Comparison of ENCODE assay signal across 18 cellular contexts in genomic region chr7:64886956-64887545, GRCh38. TPM values are rescaled to one million over a fixed set of nuclear protein-coding genes. Genes with fewer than 3 reads are reported as not detected.
DNase-seq lines count a peak whose midpoint lies in the region; ATAC-seq and TF ChIP-seq lines count a peak whose summit lies in the region.
"Had no signal": no experiment of that assay in that cellular context is flagged by ENCODE, and none has a peak within 500 bp of the region (broad histone marks: within the 10 kb centered on the region; RNA-seq: fewer than 3 reads in every experiment).

No MANE protein-coding gene starts in this region.

- no peak overlapping the region for H4K5ac ChIP-seq in IMR-90 (ENCODE audit: low read depth, low read length)

- H3K4me1 ChIP-seq in right atrium auricular region (peaks cover 0 to 40% of the 10 kb centered on the region in 2 donors), IMR-90 (ENCODE audit: control insufficient read depth, insufficient read depth, low read length) (no peaks in the 10 kb centered on the region; the same call in 1 of the 2 replicates)
- H3K4me1 ChIP-seq: HAP-1 had no signal

- POLR2A ChIA-PET in IMR-90 (lab: Charles Lee; ENCODE audit: unreplicated experiment): no interaction called here
- POLR2A ChIA-PET in T-cell (lab: Charles Lee): no interaction called here

- BruUV-seq in IMR-90 (replicated peaks; lab: Mats Ljungman, UMichigan): no TSS peak

- H3K4me2 ChIP-seq in IMR-90 (ENCODE audit: low read depth, low read length): no peak overlapping the region
- H3K4me2 ChIP-seq: PC-9 had no signal

- TF ChIP-seq CTCF in right atrium auricular region (IDR thresholded peaks at IDR 0.05): no peak
- no peak for TF ChIP-seq CTCF in IMR-90 (conservative IDR thresholded peaks at IDR 0.05; ENCODE audit: low read depth, low read length)
- no peak for TF ChIP-seq CTCF in type B pancreatic cell (conservative IDR thresholded peaks at IDR 0.05)

- no peak overlapping the region for H2BK5ac ChIP-seq in IMR-90 (ENCODE audit: low read depth, low read length, poor library complexity, severe bottlenecking)

- H2AK9ac ChIP-seq in IMR-90 (replicated peaks; ENCODE audit: low read depth, low read length, poor library complexity): no peak overlapping the region

- no peak overlapping the region for H3K27ac ChIP-seq in right atrium auricular region
- H3K27ac ChIP-seq in IMR-90 (ENCODE audit: insufficient read depth, low read length): no peak overlapping the region
- H3K27ac ChIP-seq: PC-9 had no signal

- DNase-seq in right atrium auricular region (ENCODE audit: low spot score) (peak; percentile 21), Right ventricle myocardium inferior (ENCODE audit: missing footprints) (no peak), IMR-90 (no peak), islet precursor cell (peak; percentile 23), type B pancreatic cell (ENCODE audit: extremely low spot score, unreplicated experiment) (peak; percentile 50), T-cell (no peak)
- DNase-seq in activated CD4-positive, alpha-beta T cell treated with anti-CD3 and anti-CD28 coated beads for 4 hours: no peak
- DNase-seq: AML-193, DMS153, EL, MV-4-11, NCI-H1417 treated with DMSO at 0.1 percent for 48 hours, NCI-H2029 treated with DMSO at 0.1 percent for 48 hours, NCI-H226, PC-9 had no signal

- no peak overlapping the region for H4K8ac ChIP-seq in IMR-90 (ENCODE audit: low read depth in 2 of 2, low read length in 2 of 2)

- H3K9ac ChIP-seq in IMR-90 (ENCODE audit: low read depth, low read length): no peak overlapping the region

- H2BK15ac ChIP-seq in IMR-90 (ENCODE audit: low read depth, low read length): no peak overlapping the region

- H3K27me3 Mint-ChIP-seq in type B pancreatic cell (peaks cover 64% of the 10 kb centered on the region), T-cell (peaks cover 57 to 76% of the 10 kb centered on the region in 2 donors)

- H3K23ac ChIP-seq in IMR-90 (ENCODE audit: low read depth, low read length): no peak overlapping the region

- H3K14ac ChIP-seq in IMR-90 (replicated peaks; ENCODE audit: low read depth, low read length): no peak overlapping the region

- no peak overlapping the region for H2BK20ac ChIP-seq in IMR-90 (ENCODE audit: low read depth, low read length)

- no peaks in the 10 kb centered on the region for H3K36me3 Mint-ChIP-seq in type B pancreatic cell
- H3K36me3 Mint-ChIP-seq in T-cell: no peaks in the 10 kb centered on the region

- H3K4me3 Mint-ChIP-seq in type B pancreatic cell: no peak overlapping the region
- no peak overlapping the region for H3K4me3 Mint-ChIP-seq in T-cell

- CTCF ChIA-PET in IMR-90 (lab: Yijun Ruan, JAX): no interaction called here
- CTCF ChIA-PET in T-cell (lab: Charles Lee): interaction anchor here in 1 of 2 donors (0.5 kb wide), 1 partner anchor 568 kb away, joined by 3 read pairs; no protein-coding TSS in a partner anchor

- H3K9me3 ChIP-seq in right atrium auricular region (no peaks in the 10 kb centered on the region), IMR-90 (ENCODE audit: control insufficient read depth, insufficient read depth, low read length) (peaks cover 11% of the 10 kb centered on the region; the same call in 1 of the 2 replicates)
- H3K9me3 ChIP-seq: HAP-1 had no signal

- in situ Hi-C loops in IMR-90 (cut with MboI; ENCODE audit: low sequenced_read_pairs): no loop called here

- H3K4me3 ChIP-seq in right atrium auricular region: no peak overlapping the region
- no peak overlapping the region for H3K4me3 ChIP-seq in IMR-90 (ENCODE audit: insufficient read depth, low read depth, low read length)
- H3K4me3 ChIP-seq: HAP-1, PC-9 had no signal

- dilution Hi-C loops in IMR-90 (cut with HindIII; ENCODE audit: low sequenced_read_pairs, unreplicated experiment): no loop called here

- no peak for TF ChIP-seq RAD21 in IMR-90 (IDR thresholded peaks at IDR 0.05; ENCODE audit: low read length)

- ATAC-seq in Right ventricle myocardium inferior (no peak), IMR-90 (ENCODE audit: low read depth) (no peak), HG03095 (IDR thresholded peaks at IDR 0.05; ENCODE audit: unreplicated experiment) (no peak), T-cell (replicated peaks in 1 of 4) (no peak)
- ATAC-seq: CD8-positive, alpha-beta T cell had no signal

- H2AFZ ChIP-seq in IMR-90 (replicated peaks; ENCODE audit: low read length, poor library complexity): peak overlapping the region; percentile 13
- H2AFZ ChIP-seq: PC-9 had no signal

- H2BK120ac ChIP-seq in IMR-90 (ENCODE audit: low read depth, low read length): no peak overlapping the region

- H2AK5ac ChIP-seq in IMR-90 (ENCODE audit: low read depth, low read length): no peak overlapping the region

- H3K56ac ChIP-seq in IMR-90 (ENCODE audit: extremely low read depth, insufficient read depth, low read length): no peak overlapping the region

- no peak for TF ChIP-seq POLR2A in IMR-90 (IDR thresholded peaks at IDR 0.05; ENCODE audit: low read depth, low read length)

- no peaks in the 10 kb centered on the region for H3K36me3 ChIP-seq in right atrium auricular region
- no peaks in the 10 kb centered on the region for H3K36me3 ChIP-seq in IMR-90 (ENCODE audit: control insufficient read depth, insufficient read depth, low read length)
- H3K36me3 ChIP-seq: HAP-1 had no signal

- no peaks in the 10 kb centered on the region for H3K79me1 ChIP-seq in IMR-90 (ENCODE audit: low read depth in 1 of 2, low read length in 2 of 2)

- no peak overlapping the region for H4K91ac ChIP-seq in IMR-90 (ENCODE audit: insufficient read depth, low read depth, low read length)

- no peak overlapping the region for H3K4ac ChIP-seq in IMR-90 (ENCODE audit: low read depth, low read length)

- intact Hi-C loops in Right ventricle myocardium inferior (cut with DNase I): no loop called here
- intact Hi-C loops in IMR-90 (cut with micrococcal nuclease): no loop called here

- no peaks in the 10 kb centered on the region for H3K27me3 ChIP-seq in right atrium auricular region
- peaks cover 60% of the 10 kb centered on the region for H3K27me3 ChIP-seq in IMR-90 (ENCODE audit: control insufficient read depth, insufficient read depth, low read length)

- H3K4me1 Mint-ChIP-seq in type B pancreatic cell (ENCODE audit: unreplicated experiment): peaks cover 9% of the 10 kb centered on the region
- peaks cover 18 to 22% (median 18%) of the 10 kb centered on the region in 3 donors for H3K4me1 Mint-ChIP-seq in T-cell

- no peak overlapping the region for H3K18ac ChIP-seq in IMR-90 (ENCODE audit: low read depth, low read length)

- H3K9me1 ChIP-seq in IMR-90 (ENCODE audit: insufficient read depth, low read length): no peaks in the 10 kb centered on the region

- H4K20me1 ChIP-seq in IMR-90 (ENCODE audit: insufficient read depth, low read length): no peaks in the 10 kb centered on the region

- H3K27ac Mint-ChIP-seq in type B pancreatic cell: no peak overlapping the region
- H3K27ac Mint-ChIP-seq in T-cell: no peak overlapping the region
- H3K27ac Mint-ChIP-seq: CD8-positive, alpha-beta T cell had no signal

- H3K9me3 Mint-ChIP-seq in type B pancreatic cell: no peaks in the 10 kb centered on the region
- H3K9me3 Mint-ChIP-seq in T-cell: no peaks in the 10 kb centered on the region
- H3K9me3 Mint-ChIP-seq: CD8-positive, alpha-beta T cell had no signal

- WGBS in IMR-90 (ENCODE audit: extremely low coverage in 2 of 2, insufficient read length in 1 of 2), 2 experiments: 50% methylated on average over 3 of the region's 4 CpGs; no CpG with 5 or more reads in 1 of the 2 experiments

TF ChIP-seq in IMR-90, 13 proteins besides CTCF, POLR2A, EP300 and RAD21:
- no peak for TF ChIP-seq CEBPB (IDR thresholded peaks at IDR 0.05; ENCODE audit: low read depth, low read length)
- no peak for TF ChIP-seq MXI1 (IDR thresholded peaks at IDR 0.05; ENCODE audit: borderline replicate concordance, low read depth, low read length)

RNA-seq across cellular contexts. Expression of gene ZNF273, which starts 16.0 kb away (rescaled TPM):
- total RNA-seq in right atrium auricular region (1 to 10 TPM; 1.1 to 1.6 TPM), Right ventricle myocardium inferior (1.5 TPM), IMR-90 (2012; rRNA removed) (2.7 and 4.4 TPM in 2 replicates), type B pancreatic cell (ENCODE audit: low replicate concordance) (6.2 and 9.3 TPM in 2 replicates), T-cell (1 to 10 TPM; 5.9 to 9.0 (median 7.4) TPM)
- polyA plus RNA-seq in IMR-90 (2012; rRNA removed): 1.3 and 1.5 TPM in 2 replicates
- polyA plus RNA-seq in IMR-90 (2012; cell fraction: cytosol; rRNA removed): 0.35 and 0.89 TPM in 2 replicates
- 0.41 and 1.3 TPM in 2 replicates for polyA plus RNA-seq in IMR-90 (2012; cell fraction: nucleus; rRNA removed; ENCODE audit: low replicate concordance)

Comparison
In these comparisons a context has a peak if more than half of its experiments do, and no peak if none do; other contexts are left out.
1. DNase-seq: peak in right atrium auricular region (single experiment), islet precursor cell (single experiment) and type B pancreatic cell (single experiment); none in Right ventricle myocardium inferior (single experiment), IMR-90 (single experiment), activated CD4-positive, alpha-beta T cell treated with anti-CD3 and anti-CD28 coated beads for 4 hours (0 of 2) and T-cell (0 of 34).